Comparison of ENCODE assay signal across 24 cellular contexts in the genomic region with DNA sequence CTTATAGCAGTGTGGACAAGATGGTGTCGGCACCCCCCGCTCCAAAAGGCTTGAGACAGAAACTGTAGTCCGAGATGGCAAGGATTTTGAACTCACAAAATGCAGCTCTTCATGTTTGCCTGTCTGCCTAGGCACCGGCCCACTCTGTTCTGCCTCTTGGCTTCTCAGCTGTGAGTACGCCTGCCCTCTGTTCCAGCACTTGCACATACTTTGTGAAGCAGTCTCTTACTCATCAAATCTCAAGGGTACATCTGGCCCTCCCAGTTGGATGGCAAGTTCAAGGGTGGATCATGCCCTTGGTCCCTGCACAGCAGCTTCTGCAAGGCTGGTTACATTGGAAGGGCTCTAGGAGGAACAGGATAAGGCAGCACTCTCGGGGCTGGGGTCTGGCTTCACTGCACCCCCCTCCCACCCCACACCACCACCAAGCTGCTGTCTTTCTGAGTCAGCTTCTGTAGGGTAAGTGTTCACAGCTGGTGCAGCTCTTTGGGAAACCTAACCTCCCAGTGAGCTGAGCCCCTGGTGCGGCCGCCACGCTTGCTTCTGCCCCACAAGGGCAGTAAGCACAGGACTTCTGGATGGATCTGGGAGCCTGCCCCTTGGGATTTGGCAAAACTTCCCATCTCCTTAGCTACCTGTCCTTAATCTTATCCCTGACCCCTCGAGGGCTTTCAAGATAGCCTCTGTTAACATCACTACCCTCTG. TPM values are rescaled to one million over a fixed set of nuclear protein-coding genes. Genes with fewer than 3 reads are reported as not detected.
DNase-seq lines count a peak whose midpoint lies in the region; ATAC-seq and TF ChIP-seq lines count a peak whose summit lies in the region.
"Had no signal": no experiment of that assay in that cellular context is flagged by ENCODE, and none has a peak within 500 bp of the region (broad histone marks: within the 10 kb centered on the region; RNA-seq: fewer than 3 reads in every experiment).

No MANE protein-coding gene starts in this region.

- peak overlapping the region; percentile 50; the same call in 1 of the 2 replicates for H3K27ac ChIP-seq in BLaER1
- H3K27ac ChIP-seq: colonic mucosa, SK-N-MC, tibial nerve had no signal

- H3K4me1 ChIP-seq in BLaER1 (peaks cover 72% of the 10 kb centered on the region), adipocyte (ENCODE audit: control insufficient read depth, insufficient read depth, low read length) (peaks cover 12% of the 10 kb centered on the region)
- H3K4me1 ChIP-seq: colonic mucosa had no signal

- H3K4me2 ChIP-seq in BLaER1, result peak overlapping the region; percentile 66

- H3K9me3 ChIP-seq in BLaER1, result no peaks in the 10 kb centered on the region
- H3K9me3 ChIP-seq in adipocyte (ENCODE audit: control insufficient read depth, low read length), result no peaks in the 10 kb centered on the region
- H3K9me3 ChIP-seq: colonic mucosa, tibial nerve had no signal

- H3K36me3 ChIP-seq in BLaER1 (no peaks in the 10 kb centered on the region), adipocyte (ENCODE audit: control insufficient read depth, insufficient read depth, low read length, severe bottlenecking) (no peaks in the 10 kb centered on the region)
- H3K36me3 ChIP-seq: colonic mucosa had no signal

- ATAC-seq in HG02840 (IDR thresholded peaks at IDR 0.05; ENCODE audit: low FRiP score, unreplicated experiment), result no peak
- ATAC-seq: activated T-cell treated with anti-CD3 and anti-CD28 coated beads, Interleukin-2, amount 50 U/mL, for 4 hours; Panc1 had no signal

- H3K9ac ChIP-seq in BLaER1, result no peak overlapping the region
- peak overlapping the region; percentile 48 for H3K9ac ChIP-seq in adipocyte (ENCODE audit: low read length)

- no peak overlapping the region for H3K4me3 ChIP-seq in AG10803 (ENCODE audit: low read length)
- no peak overlapping the region for H3K4me3 ChIP-seq in BLaER1
- no peak overlapping the region for H3K4me3 ChIP-seq in adipocyte (ENCODE audit: low read length)
- H3K4me3 ChIP-seq: colonic mucosa, lung, SK-N-MC, tibial nerve had no signal

- DNase-seq in AG10803 (ENCODE audit: low read depth) (peak; percentile 56), adipocyte (ENCODE audit: low read depth) (peak; percentile 33), posterior vena cava (ENCODE audit: low spot score) (peak; percentile 79), NCI-H1694 treated with DMSO at 0.1 percent for 48 hours (lab: John Stamatoyannopoulos, UW) (no peak)
- no peak for DNase-seq in NK-92 treated with Interleukin-12 subunit alpha and Interleukin-12 subunit beta, amount 100 ng/mL, for 24 hours (lab: John Stamatoyannopoulos, UW)
- DNase-seq: activated naive CD8-positive, alpha-beta T cell treated with anti-CD3 and anti-CD28 coated beads for 36 hours; activated T-cell treated with anti-CD3 and anti-CD28 coated beads, Interleukin-2, amount 50 U/mL, for 4 hours; AML-193; colonic mucosa; EL; HCEC 1CT; Kasumi-1; NCI-H1105; NCI-H2107; NCI-H510A; stimulated activated naive CD4-positive, alpha-beta T cell; T-helper 9 cell had no signal

- no peak for TF ChIP-seq CTCF in AG10803 (conservative IDR thresholded peaks at IDR 0.05; ENCODE audit: low read length)

- no peaks in the 10 kb centered on the region for H4K20me1 ChIP-seq in BLaER1

- H3K27me3 ChIP-seq in BLaER1, result no peaks in the 10 kb centered on the region
- peaks cover 23% of the 10 kb centered on the region for H3K27me3 ChIP-seq in adipocyte (replicated peaks; ENCODE audit: control insufficient read depth, insufficient read depth, low read length)
- H3K27me3 ChIP-seq: colonic mucosa, tibial nerve had no signal

- intact Hi-C loops in posterior vena cava (cut with DNase I), result loop anchor here in 1 of 2 donors (5.0 kb wide), 1 partner anchor 495 kb away; no protein-coding TSS in a partner anchor

RNA-seq across cellular contexts. Expression of gene FAM83F, which starts 37.2 kb away (rescaled TPM):
- total RNA-seq in posterior vena cava, result under 1 TPM in 1 of 2 donors, not detected in 1; 0.42 TPM
- total RNA-seq: fibroblast of villous mesenchyme had no signal

Comparison
In these comparisons a context has a peak if more than half of its experiments do, and no peak if none do; other contexts are left out.
1. DNase-seq: peak in AG10803 (single experiment), adipocyte (single experiment) and posterior vena cava (single experiment); none in NK-92 treated with Interleukin-12 subunit alpha and Interleukin-12 subunit beta, amount 100 ng/mL, for 24 hours (single experiment) and NCI-H1694 treated with DMSO at 0.1 percent for 48 hours (single experiment).